ENCODE assay signal across 1 cellular context in the genomic region with DNA sequence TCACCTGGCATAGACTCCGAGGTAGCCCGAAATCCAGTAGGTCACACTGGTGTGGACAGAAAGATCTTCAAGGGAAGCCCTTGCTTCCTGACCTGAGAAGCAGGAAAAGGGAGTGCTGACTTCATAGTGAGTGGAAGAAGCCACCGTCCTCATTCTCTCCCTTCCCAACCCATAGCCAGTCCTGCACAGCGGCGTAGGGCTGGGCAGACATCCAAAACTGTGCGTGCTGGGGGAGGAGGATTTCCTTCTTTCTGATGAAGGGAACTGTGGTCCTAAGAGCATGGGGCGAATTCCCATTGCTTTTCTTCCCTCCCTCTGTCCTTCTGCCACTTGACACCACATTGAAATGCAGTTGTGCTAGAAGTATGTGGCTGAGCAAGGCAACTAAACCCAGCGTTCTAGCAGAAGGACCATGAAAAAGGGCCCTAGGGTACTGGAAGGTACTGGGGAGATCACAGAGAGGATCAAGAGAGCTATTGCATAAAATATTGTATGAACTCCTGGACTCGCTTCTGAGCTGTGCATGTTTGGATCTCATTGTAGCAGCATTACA.
TF ChIP-seq lines count a peak whose summit lies in the region.

No MANE protein-coding gene starts in this region.

TF ChIP-seq in GM23338, 12 proteins besides CTCF, POLR2A, EP300 and RAD21:
- TF ChIP-seq, protein P1, sequence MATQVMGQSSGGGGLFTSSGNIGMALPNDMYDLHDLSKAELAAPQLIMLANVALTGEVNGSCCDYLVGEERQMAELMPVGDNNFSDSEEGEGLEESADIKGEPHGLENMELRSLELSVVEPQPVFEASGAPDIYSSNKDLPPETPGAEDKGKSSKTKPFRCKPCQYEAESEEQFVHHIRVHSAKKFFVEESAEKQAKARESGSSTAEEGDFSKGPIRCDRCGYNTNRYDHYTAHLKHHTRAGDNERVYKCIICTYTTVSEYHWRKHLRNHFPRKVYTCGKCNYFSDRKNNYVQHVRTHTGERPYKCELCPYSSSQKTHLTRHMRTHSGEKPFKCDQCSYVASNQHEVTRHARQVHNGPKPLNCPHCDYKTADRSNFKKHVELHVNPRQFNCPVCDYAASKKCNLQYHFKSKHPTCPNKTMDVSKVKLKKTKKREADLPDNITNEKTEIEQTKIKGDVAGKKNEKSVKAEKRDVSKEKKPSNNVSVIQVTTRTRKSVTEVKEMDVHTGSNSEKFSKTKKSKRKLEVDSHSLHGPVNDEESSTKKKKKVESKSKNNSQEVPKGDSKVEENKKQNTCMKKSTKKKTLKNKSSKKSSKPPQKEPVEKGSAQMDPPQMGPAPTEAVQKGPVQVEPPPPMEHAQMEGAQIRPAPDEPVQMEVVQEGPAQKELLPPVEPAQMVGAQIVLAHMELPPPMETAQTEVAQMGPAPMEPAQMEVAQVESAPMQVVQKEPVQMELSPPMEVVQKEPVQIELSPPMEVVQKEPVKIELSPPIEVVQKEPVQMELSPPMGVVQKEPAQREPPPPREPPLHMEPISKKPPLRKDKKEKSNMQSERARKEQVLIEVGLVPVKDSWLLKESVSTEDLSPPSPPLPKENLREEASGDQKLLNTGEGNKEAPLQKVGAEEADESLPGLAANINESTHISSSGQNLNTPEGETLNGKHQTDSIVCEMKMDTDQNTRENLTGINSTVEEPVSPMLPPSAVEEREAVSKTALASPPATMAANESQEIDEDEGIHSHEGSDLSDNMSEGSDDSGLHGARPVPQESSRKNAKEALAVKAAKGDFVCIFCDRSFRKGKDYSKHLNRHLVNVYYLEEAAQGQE (IDR thresholded peaks at IDR 0.05; ENCODE audit: unreplicated experiment): no peak
- no peak for TF ChIP-seq POLR2AphosphoS5 (IDR thresholded peaks at IDR 0.05; ENCODE audit: low read depth)
- TF ChIP-seq, protein P2, sequence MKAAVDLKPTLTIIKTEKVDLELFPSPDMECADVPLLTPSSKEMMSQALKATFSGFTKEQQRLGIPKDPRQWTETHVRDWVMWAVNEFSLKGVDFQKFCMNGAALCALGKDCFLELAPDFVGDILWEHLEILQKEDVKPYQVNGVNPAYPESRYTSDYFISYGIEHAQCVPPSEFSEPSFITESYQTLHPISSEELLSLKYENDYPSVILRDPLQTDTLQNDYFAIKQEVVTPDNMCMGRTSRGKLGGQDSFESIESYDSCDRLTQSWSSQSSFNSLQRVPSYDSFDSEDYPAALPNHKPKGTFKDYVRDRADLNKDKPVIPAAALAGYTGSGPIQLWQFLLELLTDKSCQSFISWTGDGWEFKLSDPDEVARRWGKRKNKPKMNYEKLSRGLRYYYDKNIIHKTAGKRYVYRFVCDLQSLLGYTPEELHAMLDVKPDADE (IDR thresholded peaks at IDR 0.05): no peak
- no peak for TF ChIP-seq CREB1 (CRISPR knock-in tag; IDR thresholded peaks at IDR 0.05; ENCODE audit: low read depth)
- no peak for TF ChIP-seq ZNF114 (CRISPR knock-in tag; IDR thresholded peaks at IDR 0.05)
- no peak for TF ChIP-seq ZNF331 (CRISPR knock-in tag; IDR thresholded peaks at IDR 0.05; ENCODE audit: low read depth)
- TF ChIP-seq, protein P3, sequence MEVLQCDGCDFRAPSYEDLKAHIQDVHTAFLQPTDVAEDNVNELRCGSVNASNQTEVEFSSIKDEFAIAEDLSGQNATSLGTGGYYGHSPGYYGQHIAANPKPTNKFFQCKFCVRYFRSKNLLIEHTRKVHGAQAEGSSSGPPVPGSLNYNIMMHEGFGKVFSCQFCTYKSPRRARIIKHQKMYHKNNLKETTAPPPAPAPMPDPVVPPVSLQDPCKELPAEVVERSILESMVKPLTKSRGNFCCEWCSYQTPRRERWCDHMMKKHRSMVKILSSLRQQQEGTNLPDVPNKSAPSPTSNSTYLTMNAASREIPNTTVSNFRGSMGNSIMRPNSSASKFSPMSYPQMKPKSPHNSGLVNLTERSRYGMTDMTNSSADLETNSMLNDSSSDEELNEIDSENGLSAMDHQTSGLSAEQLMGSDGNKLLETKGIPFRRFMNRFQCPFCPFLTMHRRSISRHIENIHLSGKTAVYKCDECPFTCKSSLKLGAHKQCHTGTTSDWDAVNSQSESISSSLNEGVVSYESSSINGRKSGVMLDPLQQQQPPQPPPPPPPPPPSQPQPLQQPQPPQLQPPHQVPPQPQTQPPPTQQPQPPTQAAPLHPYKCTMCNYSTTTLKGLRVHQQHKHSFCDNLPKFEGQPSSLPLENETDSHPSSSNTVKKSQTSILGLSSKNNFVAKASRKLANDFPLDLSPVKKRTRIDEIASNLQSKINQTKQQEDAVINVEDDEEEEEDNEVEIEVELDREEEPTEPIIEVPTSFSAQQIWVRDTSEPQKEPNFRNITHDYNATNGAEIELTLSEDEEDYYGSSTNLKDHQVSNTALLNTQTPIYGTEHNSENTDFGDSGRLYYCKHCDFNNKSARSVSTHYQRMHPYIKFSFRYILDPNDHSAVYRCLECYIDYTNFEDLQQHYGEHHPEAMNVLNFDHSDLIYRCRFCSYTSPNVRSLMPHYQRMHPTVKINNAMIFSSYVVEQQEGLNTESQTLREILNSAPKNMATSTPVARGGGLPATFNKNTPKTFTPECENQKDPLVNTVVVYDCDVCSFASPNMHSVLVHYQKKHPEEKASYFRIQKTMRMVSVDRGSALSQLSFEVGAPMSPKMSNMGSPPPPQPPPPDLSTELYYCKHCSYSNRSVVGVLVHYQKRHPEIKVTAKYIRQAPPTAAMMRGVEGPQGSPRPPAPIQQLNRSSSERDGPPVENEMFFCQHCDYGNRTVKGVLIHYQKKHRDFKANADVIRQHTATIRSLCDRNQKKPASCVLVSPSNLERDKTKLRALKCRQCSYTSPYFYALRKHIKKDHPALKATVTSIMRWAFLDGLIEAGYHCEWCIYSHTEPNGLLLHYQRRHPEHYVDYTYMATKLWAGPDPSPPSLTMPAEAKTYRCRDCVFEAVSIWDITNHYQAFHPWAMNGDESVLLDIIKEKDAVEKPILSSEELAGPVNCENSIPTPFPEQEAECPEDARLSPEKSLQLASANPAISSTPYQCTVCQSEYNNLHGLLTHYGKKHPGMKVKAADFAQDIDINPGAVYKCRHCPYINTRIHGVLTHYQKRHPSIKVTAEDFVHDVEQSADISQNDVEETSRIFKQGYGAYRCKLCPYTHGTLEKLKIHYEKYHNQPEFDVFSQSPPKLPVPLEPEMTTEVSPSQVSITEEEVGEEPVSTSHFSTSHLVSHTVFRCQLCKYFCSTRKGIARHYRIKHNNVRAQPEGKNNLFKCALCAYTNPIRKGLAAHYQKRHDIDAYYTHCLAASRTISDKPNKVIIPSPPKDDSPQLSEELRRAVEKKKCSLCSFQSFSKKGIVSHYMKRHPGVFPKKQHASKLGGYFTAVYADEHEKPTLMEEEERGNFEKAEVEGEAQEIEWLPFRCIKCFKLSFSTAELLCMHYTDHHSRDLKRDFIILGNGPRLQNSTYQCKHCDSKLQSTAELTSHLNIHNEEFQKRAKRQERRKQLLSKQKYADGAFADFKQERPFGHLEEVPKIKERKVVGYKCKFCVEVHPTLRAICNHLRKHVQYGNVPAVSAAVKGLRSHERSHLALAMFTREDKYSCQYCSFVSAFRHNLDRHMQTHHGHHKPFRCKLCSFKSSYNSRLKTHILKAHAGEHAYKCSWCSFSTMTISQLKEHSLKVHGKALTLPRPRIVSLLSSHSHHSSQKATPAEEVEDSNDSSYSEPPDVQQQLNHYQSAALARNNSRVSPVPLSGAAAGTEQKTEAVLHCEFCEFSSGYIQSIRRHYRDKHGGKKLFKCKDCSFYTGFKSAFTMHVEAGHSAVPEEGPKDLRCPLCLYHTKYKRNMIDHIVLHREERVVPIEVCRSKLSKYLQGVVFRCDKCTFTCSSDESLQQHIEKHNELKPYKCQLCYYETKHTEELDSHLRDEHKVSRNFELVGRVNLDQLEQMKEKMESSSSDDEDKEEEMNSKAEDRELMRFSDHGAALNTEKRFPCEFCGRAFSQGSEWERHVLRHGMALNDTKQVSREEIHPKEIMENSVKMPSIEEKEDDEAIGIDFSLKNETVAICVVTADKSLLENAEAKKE (CRISPR knock-in tag; IDR thresholded peaks at IDR 0.05): no peak
- no peak for TF ChIP-seq EZH2phosphoT487 (IDR thresholded peaks at IDR 0.05; ENCODE audit: unreplicated experiment)
- TF ChIP-seq EZH2 (IDR thresholded peaks at IDR 0.05; ENCODE audit: low read depth, unreplicated experiment): no peak
- no peak for TF ChIP-seq STAT1 (IDR thresholded peaks at IDR 0.05; ENCODE audit: unreplicated experiment)
- TF ChIP-seq NANOG (IDR thresholded peaks at IDR 0.05; ENCODE audit: borderline replicate concordance): no peak
- TF ChIP-seq JUNB (IDR thresholded peaks at IDR 0.05; ENCODE audit: unreplicated experiment): no peak
